ENCODE assay signal across 32 cellular contexts in genomic region chr7:117661312-117661711, GRCh38.
"Had no signal": no experiment of that assay in that cellular context is flagged by ENCODE, and none has a peak within 500 bp of the region (broad histone marks: within the 10 kb centered on the region; RNA-seq: fewer than 3 reads in every experiment).

No MANE protein-coding gene starts in this region.

- ATAC-seq: activated naive CD4-positive, alpha-beta T cell treated with anti-CD3 and anti-CD28 coated beads, Interleukin-2, amount 50 U/mL, for 72 hours; activated T-cell treated with anti-CD3 and anti-CD28 coated beads, Interleukin-2, amount 50 U/mL, for 4 hours; body of pancreas; PC-3 had no signal

- H3K4me2 ChIP-seq: SK-N-SH had no signal

- H3K9me3 ChIP-seq: adrenal gland, body of pancreas, breast epithelium, Peyer's patch, SJSA1, SK-N-SH had no signal

- H3K4me1 ChIP-seq: adrenal gland, body of pancreas, breast epithelium had no signal

- H3K27ac ChIP-seq: adrenal gland, body of pancreas, breast epithelium, Peyer's patch, SJSA1 had no signal

- H3K27ac Mint-ChIP-seq: activated CD4-positive, alpha-beta T cell treated with anti-CD3 and anti-CD28 coated beads, Interleukin-2, amount 10 ng/mL, durations not matched to agents 7 days and 5 days; activated naive CD4-positive, alpha-beta T cell treated with anti-CD3 and anti-CD28 coated beads for 36 hours; activated naive CD4-positive, alpha-beta T cell treated with anti-CD3 and anti-CD28 coated beads, Interleukin-2, amount 50 U/mL, for 72 hours; activated T-helper 1 cell treated with anti-CD3 and anti-CD28 coated beads, Interleukin-12 subunit alpha, Interleukin-12 subunit beta, Interleukin-2, Interleukin-4 antibody, amounts not matched to agents 30 ng/mL and 10 ng/mL and 1 ng/mL, durations not matched to agents 14 hours and 24 hours and 36 hours; T-helper 1 cell treated with Interleukin-12 subunit alpha and Interleukin-12 subunit beta and Interleukin-4 antibody, amounts not matched to agents 30 μg/mL and 1 μg/mL, for 36 hours; T-helper 2 cell treated with Interferon-gamma antibody and Interleukin-4, amounts not matched to agents 5 μg/mL and 100 μg/mL, for 36 hours had no signal

- H3K9me3 Mint-ChIP-seq: activated CD4-positive, alpha-beta T cell treated with anti-CD3 and anti-CD28 coated beads, Interleukin-2, amount 10 ng/mL, durations not matched to agents 7 days and 5 days; activated naive CD4-positive, alpha-beta T cell treated with anti-CD3 and anti-CD28 coated beads for 36 hours; activated T-cell treated with anti-CD3 and anti-CD28 coated beads, Interleukin-2, amount 50 U/mL, for 4 hours; activated T-helper 1 cell treated with anti-CD3 and anti-CD28 coated beads, Interleukin-12 subunit alpha, Interleukin-12 subunit beta, Interleukin-2, Interleukin-4 antibody, amounts not matched to agents 30 ng/mL and 10 ng/mL and 1 ng/mL, durations not matched to agents 14 hours and 24 hours and 36 hours; T-helper 1 cell treated with Interleukin-12 subunit alpha and Interleukin-12 subunit beta and Interleukin-4 antibody, amounts not matched to agents 30 μg/mL and 1 μg/mL, for 36 hours; T-helper 2 cell treated with Interferon-gamma antibody and Interleukin-4, amounts not matched to agents 5 μg/mL and 100 μg/mL, for 36 hours had no signal

- H3K4me3 Mint-ChIP-seq: activated CD4-positive, alpha-beta T cell treated with anti-CD3 and anti-CD28 coated beads, Interleukin-2, amount 10 ng/mL, durations not matched to agents 7 days and 5 days; activated naive CD4-positive, alpha-beta T cell treated with anti-CD3 and anti-CD28 coated beads for 36 hours; activated T-cell treated with anti-CD3 and anti-CD28 coated beads, Interleukin-2, amount 50 U/mL, for 4 hours; activated T-helper 1 cell treated with anti-CD3 and anti-CD28 coated beads, Interleukin-12 subunit alpha, Interleukin-12 subunit beta, Interleukin-2, Interleukin-4 antibody, amounts not matched to agents 30 ng/mL and 10 ng/mL and 1 ng/mL, durations not matched to agents 14 hours and 24 hours and 36 hours; T-helper 1 cell treated with Interleukin-12 subunit alpha and Interleukin-12 subunit beta and Interleukin-4 antibody, amounts not matched to agents 30 μg/mL and 1 μg/mL, for 36 hours; T-helper 2 cell treated with Interferon-gamma antibody and Interleukin-4, amounts not matched to agents 5 μg/mL and 100 μg/mL, for 36 hours had no signal

- H3K9ac ChIP-seq: SK-N-SH had no signal

- H3K36me3 Mint-ChIP-seq: activated naive CD4-positive, alpha-beta T cell treated with anti-CD3 and anti-CD28 coated beads, Interleukin-2, amount 50 U/mL, for 72 hours had no signal

- H3K4me1 Mint-ChIP-seq: activated CD4-positive, alpha-beta T cell treated with anti-CD3 and anti-CD28 coated beads, Interleukin-2, amount 10 ng/mL, durations not matched to agents 7 days and 5 days had no signal

- FAIRE-seq: astrocyte, TTC549 had no signal

- H3K27me3 ChIP-seq: adrenal gland, body of pancreas, breast epithelium, Peyer's patch, SJSA1 had no signal

- H3K27me3 Mint-ChIP-seq: activated CD4-positive, alpha-beta T cell treated with anti-CD3 and anti-CD28 coated beads, Interleukin-2, amount 10 ng/mL, durations not matched to agents 7 days and 5 days had no signal

- H3K36me3 ChIP-seq: adrenal gland, breast epithelium, Peyer's patch, SJSA1 had no signal

- H3K4me3 ChIP-seq: adrenal gland, body of pancreas, breast epithelium, Peyer's patch, SJSA1 had no signal

- DNase-seq: activated CD4-positive, alpha-beta T cell treated with anti-CD3 and anti-CD28 coated beads, Interleukin-2, amount 10 ng/mL, durations not matched to agents 7 days and 5 days; activated CD4-positive, alpha-beta T cell treated with anti-CD3 and anti-CD28 coated beads, Interleukin-2, amount 50 U/mL, for 48 hours; activated CD8-positive, alpha-beta memory T cell treated with anti-CD3 and anti-CD28 coated beads, Interleukin-2, amount 50 U/mL, for 4 hours; activated gamma-delta T cell treated with Interleukin-2 at 50 U/mL for 16 hours; activated naive CD4-positive, alpha-beta T cell treated with anti-CD3 and anti-CD28 coated beads for 36 hours; activated T-cell treated with anti-CD3 and anti-CD28 coated beads for 4 hours; activated T-cell treated with anti-CD3 and anti-CD28 coated beads, Interleukin-2, amount 50 U/mL, for 4 hours; adrenal gland; body of pancreas; NCI-H1105; NCI-H1417 treated with DMSO at 0.1 percent for 48 hours; NCI-H187 treated with DMSO at 0.1 percent for 48 hours; NCI-H2081; NCI-H2171 treated with DMSO at 0.1 percent for 48 hours; NCI-H226; NCI-H446 treated with DMSO at 0.1 percent for 48 hours; NCI-H524; NCI-H69; NK-92 treated with Interleukin-12 subunit alpha and Interleukin-12 subunit beta, amount 100 ng/mL, for 24 hours; PC-3; Peyer's patch; RPMI8226; SHP77 treated with DMSO at 0.1 percent for 48 hours; SK-N-SH had no signal
